In the genomic region with DNA sequence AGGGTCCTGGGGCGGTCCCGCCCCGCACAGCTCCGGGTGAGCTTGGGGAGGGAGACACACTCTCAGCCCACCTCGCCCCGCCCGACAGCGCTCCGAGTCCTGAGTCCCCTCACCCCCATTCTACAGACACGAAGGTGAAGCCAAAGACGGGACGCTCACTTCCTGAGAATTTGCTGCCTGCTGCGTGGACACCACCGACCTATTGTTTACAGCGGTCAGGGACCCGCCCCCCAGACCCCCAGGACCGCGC, we compare ENCODE assay signal across 1 cellular context.
TF ChIP-seq lines count a peak whose summit lies in the region.

No MANE protein-coding gene starts in this region.

TF ChIP-seq in GM23338, 12 proteins besides CTCF, POLR2A, EP300 and RAD21 (continued from another document):
- TF ChIP-seq, protein P1, sequence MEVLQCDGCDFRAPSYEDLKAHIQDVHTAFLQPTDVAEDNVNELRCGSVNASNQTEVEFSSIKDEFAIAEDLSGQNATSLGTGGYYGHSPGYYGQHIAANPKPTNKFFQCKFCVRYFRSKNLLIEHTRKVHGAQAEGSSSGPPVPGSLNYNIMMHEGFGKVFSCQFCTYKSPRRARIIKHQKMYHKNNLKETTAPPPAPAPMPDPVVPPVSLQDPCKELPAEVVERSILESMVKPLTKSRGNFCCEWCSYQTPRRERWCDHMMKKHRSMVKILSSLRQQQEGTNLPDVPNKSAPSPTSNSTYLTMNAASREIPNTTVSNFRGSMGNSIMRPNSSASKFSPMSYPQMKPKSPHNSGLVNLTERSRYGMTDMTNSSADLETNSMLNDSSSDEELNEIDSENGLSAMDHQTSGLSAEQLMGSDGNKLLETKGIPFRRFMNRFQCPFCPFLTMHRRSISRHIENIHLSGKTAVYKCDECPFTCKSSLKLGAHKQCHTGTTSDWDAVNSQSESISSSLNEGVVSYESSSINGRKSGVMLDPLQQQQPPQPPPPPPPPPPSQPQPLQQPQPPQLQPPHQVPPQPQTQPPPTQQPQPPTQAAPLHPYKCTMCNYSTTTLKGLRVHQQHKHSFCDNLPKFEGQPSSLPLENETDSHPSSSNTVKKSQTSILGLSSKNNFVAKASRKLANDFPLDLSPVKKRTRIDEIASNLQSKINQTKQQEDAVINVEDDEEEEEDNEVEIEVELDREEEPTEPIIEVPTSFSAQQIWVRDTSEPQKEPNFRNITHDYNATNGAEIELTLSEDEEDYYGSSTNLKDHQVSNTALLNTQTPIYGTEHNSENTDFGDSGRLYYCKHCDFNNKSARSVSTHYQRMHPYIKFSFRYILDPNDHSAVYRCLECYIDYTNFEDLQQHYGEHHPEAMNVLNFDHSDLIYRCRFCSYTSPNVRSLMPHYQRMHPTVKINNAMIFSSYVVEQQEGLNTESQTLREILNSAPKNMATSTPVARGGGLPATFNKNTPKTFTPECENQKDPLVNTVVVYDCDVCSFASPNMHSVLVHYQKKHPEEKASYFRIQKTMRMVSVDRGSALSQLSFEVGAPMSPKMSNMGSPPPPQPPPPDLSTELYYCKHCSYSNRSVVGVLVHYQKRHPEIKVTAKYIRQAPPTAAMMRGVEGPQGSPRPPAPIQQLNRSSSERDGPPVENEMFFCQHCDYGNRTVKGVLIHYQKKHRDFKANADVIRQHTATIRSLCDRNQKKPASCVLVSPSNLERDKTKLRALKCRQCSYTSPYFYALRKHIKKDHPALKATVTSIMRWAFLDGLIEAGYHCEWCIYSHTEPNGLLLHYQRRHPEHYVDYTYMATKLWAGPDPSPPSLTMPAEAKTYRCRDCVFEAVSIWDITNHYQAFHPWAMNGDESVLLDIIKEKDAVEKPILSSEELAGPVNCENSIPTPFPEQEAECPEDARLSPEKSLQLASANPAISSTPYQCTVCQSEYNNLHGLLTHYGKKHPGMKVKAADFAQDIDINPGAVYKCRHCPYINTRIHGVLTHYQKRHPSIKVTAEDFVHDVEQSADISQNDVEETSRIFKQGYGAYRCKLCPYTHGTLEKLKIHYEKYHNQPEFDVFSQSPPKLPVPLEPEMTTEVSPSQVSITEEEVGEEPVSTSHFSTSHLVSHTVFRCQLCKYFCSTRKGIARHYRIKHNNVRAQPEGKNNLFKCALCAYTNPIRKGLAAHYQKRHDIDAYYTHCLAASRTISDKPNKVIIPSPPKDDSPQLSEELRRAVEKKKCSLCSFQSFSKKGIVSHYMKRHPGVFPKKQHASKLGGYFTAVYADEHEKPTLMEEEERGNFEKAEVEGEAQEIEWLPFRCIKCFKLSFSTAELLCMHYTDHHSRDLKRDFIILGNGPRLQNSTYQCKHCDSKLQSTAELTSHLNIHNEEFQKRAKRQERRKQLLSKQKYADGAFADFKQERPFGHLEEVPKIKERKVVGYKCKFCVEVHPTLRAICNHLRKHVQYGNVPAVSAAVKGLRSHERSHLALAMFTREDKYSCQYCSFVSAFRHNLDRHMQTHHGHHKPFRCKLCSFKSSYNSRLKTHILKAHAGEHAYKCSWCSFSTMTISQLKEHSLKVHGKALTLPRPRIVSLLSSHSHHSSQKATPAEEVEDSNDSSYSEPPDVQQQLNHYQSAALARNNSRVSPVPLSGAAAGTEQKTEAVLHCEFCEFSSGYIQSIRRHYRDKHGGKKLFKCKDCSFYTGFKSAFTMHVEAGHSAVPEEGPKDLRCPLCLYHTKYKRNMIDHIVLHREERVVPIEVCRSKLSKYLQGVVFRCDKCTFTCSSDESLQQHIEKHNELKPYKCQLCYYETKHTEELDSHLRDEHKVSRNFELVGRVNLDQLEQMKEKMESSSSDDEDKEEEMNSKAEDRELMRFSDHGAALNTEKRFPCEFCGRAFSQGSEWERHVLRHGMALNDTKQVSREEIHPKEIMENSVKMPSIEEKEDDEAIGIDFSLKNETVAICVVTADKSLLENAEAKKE (CRISPR knock-in tag; IDR thresholded peaks at IDR 0.05), result no peak
- TF ChIP-seq EZH2phosphoT487 (IDR thresholded peaks at IDR 0.05; ENCODE audit: unreplicated experiment) (no peak), JUNB (IDR thresholded peaks at IDR 0.05; ENCODE audit: unreplicated experiment) (no peak)
